ENCODE assay signal across 17 cellular contexts in the genomic region with DNA sequence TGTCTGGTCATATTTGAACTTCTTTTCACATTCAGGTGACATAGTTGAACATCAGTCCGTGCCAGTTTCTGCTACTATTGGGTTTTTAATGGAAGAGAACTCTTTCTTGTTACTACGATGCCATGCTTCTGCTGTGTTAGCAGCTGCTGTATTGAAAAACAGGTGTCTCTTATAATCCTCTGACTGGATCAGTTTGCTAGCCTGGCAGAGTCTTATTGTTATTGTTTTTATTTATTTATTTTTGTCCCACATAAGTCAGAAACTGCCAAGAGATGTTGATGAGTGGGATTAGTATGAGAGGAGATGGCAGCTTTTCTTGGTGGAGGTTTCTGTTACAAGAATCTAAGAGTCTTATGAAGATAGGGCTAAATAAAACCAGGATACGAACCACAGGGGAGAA.
"Had no signal": no experiment of that assay in that cellular context is flagged by ENCODE, and none has a peak within 500 bp of the region (broad histone marks: within the 10 kb centered on the region; RNA-seq: fewer than 3 reads in every experiment).

No MANE protein-coding gene starts in this region.

- H3K4me3 ChIP-seq: mucosa of descending colon, ovary had no signal

- H3K27ac ChIP-seq: ovary, VCaP had no signal

- H3K27me3 ChIP-seq: ovary had no signal

- DNase-seq: activated CD4-positive, alpha-beta memory T cell treated with anti-CD3 and anti-CD28 coated beads for 36 hours; activated CD4-positive, alpha-beta T cell treated with anti-CD3 and anti-CD28 coated beads for 36 hours; activated T-cell treated with anti-CD3 and anti-CD28 coated beads for 4 hours; effector memory CD8-positive, alpha-beta T cell; foreskin fibroblast; kidney; mesenchymal stem cell; mucosa of descending colon; naive thymus-derived CD8-positive, alpha-beta T cell; ovary; stimulated activated CD4-positive, alpha-beta T cell treated with anti-CD3 and anti-CD28 coated beads, Interleukin-12 subunit alpha, Interleukin-12 subunit beta, amount 100 ng/mL, for 4 hours; stimulated activated CD4-positive, alpha-beta T cell treated with anti-CD3 and anti-CD28 coated beads, Interleukin-1b, Interleukin-23, amount 100 ng/mL, for 48 hours; stimulated activated naive CD4-positive, alpha-beta T cell treated with Interleukin-2 at 50 U/mL for 16 hours; substantia nigra; SW 1271; T-helper 2 cell had no signal

- H3K9me3 ChIP-seq: mucosa of descending colon, ovary had no signal

- H3K36me3 ChIP-seq: ovary had no signal
